Comparison of ENCODE assay signal across 1 cellular context in the genomic region with DNA sequence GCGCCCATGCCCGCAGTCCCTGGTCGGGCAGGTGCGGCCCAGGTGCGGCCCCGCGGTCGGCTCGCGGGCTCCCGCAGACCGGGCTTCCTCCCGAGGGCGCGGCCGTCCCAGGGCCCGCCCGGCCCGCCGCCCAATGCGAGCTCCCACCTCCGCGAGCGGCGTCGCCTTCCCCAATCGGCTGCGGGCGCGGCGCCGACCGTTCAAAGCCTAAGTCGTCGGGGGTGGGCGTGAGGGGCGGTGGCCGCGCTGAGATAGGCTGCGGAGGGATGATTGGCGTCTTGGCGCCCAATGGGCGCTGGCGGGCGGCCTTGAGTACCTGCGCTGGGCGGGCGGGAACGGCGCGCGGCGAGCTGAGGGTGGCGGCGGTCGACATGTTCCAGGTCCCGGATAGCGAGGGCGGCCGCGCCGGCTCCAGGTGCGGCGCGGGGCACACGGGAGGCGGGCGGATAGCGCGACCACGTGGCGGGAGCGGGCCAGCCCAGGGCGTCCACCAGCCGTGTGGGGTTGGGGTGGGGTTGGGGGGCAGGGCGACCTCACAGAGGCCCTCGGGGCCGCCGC.
TF ChIP-seq lines count a peak whose summit lies in the region.

A gene with protein sequence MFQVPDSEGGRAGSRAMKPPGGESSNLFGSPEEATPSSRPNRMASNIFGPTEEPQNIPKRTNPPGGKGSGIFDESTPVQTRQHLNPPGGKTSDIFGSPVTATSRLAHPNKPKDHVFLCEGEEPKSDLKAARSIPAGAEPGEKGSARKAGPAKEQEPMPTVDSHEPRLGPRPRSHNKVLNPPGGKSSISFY (plus strand): TSS at position 338 of the 558 bp plus-strand sequence. CDS start 34 bp downstream, at position 372.

TF ChIP-seq in K562, 482 proteins besides CTCF, POLR2A, EP300 and RAD21 (continued from another document and continues in another):
- TF ChIP-seq CBX1 (IDR thresholded peaks at IDR 0.05; ENCODE audit: low read depth) (0 out of 2 replicates have a peak, but pooled peaks have one; percentile 16), BHLHE40 (IDR thresholded peaks at IDR 0.05; ENCODE audit: low read length) (no peak), SP2 (IDR thresholded peaks at IDR 0.05; ENCODE audit: extremely low read depth, low read depth, low read length, poor library complexity, severe bottlenecking) (peak; percentile 89), FOXP1 (CRISPR knock-in tag; IDR thresholded peaks at IDR 0.05) (no peak), ATF1 (CRISPR knock-in tag; IDR thresholded peaks at IDR 0.05) (no peak), ATF1 (tag; IDR thresholded peaks at IDR 0.05) (peak; percentile 82), MCM5 (IDR thresholded peaks at IDR 0.05; ENCODE audit: low read depth) (no peak), ZNF133 (CRISPR knock-in tag; IDR thresholded peaks at IDR 0.05) (no peak), BCOR (IDR thresholded peaks at IDR 0.05) (no peak), DMBX1 (CRISPR knock-in tag; IDR thresholded peaks at IDR 0.05; ENCODE audit: borderline replicate concordance) (no peak), SRSF9 (IDR thresholded peaks at IDR 0.05; ENCODE audit: borderline replicate concordance, low read depth, low read length) (no peak), ETS2 (tag; IDR thresholded peaks at IDR 0.05; ENCODE audit: borderline replicate concordance, poor library complexity, severe bottlenecking) (no peak), NCOA2 (IDR thresholded peaks at IDR 0.05; ENCODE audit: partially characterized antibody in 2 of 2) (no peak), XRCC3 (IDR thresholded peaks at IDR 0.05) (no peak), NR2C2 (CRISPR knock-in tag; IDR thresholded peaks at IDR 0.05) (no peak), NR2C2 (tag; IDR thresholded peaks at IDR 0.05) (no peak), KHSRP (IDR thresholded peaks at IDR 0.05) (no peak), SLC30A9 (CRISPR knock-in tag; IDR thresholded peaks at IDR 0.05) (no peak), CEBPG (CRISPR knock-in tag; IDR thresholded peaks at IDR 0.05) (no peak), CEBPG (tag; conservative IDR thresholded peaks at IDR 0.05 in 1 of 2, IDR thresholded peaks at IDR 0.05 in 1 of 2) (no peak), PHF8 (IDR thresholded peaks at IDR 0.05; ENCODE audit: borderline replicate concordance, low read length) (peak; percentile 61; the same call in 1 of the 2 replicates), HMG20B (CRISPR knock-in tag; IDR thresholded peaks at IDR 0.05) (no peak), HDAC2 (IDR thresholded peaks at IDR 0.05) (no peak), MBD1 (CRISPR knock-in tag; IDR thresholded peaks at IDR 0.05) (no peak), ZBTB26 (CRISPR knock-in tag; IDR thresholded peaks at IDR 0.05) (no peak), BACH1 (tag; IDR thresholded peaks at IDR 0.05) (no peak), ZFPM2 (CRISPR knock-in tag; IDR thresholded peaks at IDR 0.05) (no peak), XRCC5 (IDR thresholded peaks at IDR 0.05; ENCODE audit: low read depth, low read length) (no peak), SMARCA4 (IDR thresholded peaks at IDR 0.05) (no peak), KLF6 (CRISPR knock-in tag; IDR thresholded peaks at IDR 0.05; ENCODE audit: borderline replicate concordance) (no peak), SMARCE1 (IDR thresholded peaks at IDR 0.05) (no peak), SRSF7 (optimal IDR thresholded peaks at IDR 0.05; ENCODE audit: low read depth, low read length) (no peak), NFYB (IDR thresholded peaks at IDR 0.05; ENCODE audit: extremely low read depth, insufficient read length) (peak; percentile 87), MEIS2 (IDR thresholded peaks at IDR 0.05; ENCODE audit: partially characterized antibody) (peak; percentile 49), ATF7 (IDR thresholded peaks at IDR 0.05) (peak; percentile 80), CBX8 (IDR thresholded peaks at IDR 0.05; ENCODE audit: borderline replicate concordance, extremely low read depth, low read depth, low read length, poor library complexity, severe bottlenecking) (no peak), CCAR2 (IDR thresholded peaks at IDR 0.05; ENCODE audit: low read depth, low read length) (no peak), TCF3 (CRISPR knock-in tag; IDR thresholded peaks at IDR 0.05) (no peak), POLR2AphosphoS5 (IDR thresholded peaks at IDR 0.05; ENCODE audit: control insufficient read depth, insufficient read depth, low read depth, low read length) (0 out of 2 replicates have a peak, but pooled peaks have one; percentile 49), ZSCAN29 (IDR thresholded peaks at IDR 0.05) (no peak), SIX5 (IDR thresholded peaks at IDR 0.05; ENCODE audit: borderline replicate concordance in 1 of 2, insufficient read depth in 1 of 2, low read depth in 1 of 2, low read length in 2 of 2) (no peak), IRF2 (CRISPR knock-in tag; IDR thresholded peaks at IDR 0.05) (no peak), ZNF134 (CRISPR knock-in tag; conservative IDR thresholded peaks at IDR 0.05) (no peak), SMAD4 (CRISPR knock-in tag; conservative IDR thresholded peaks at IDR 0.05) (0 out of 2 replicates have a peak, but pooled peaks have one; percentile 8), STAT5B (CRISPR knock-in tag; IDR thresholded peaks at IDR 0.05) (no peak), HDAC3 (IDR thresholded peaks at IDR 0.05; ENCODE audit: borderline replicate concordance, partially characterized antibody) (no peak)
- TF ChIP-seq, protein P1, sequence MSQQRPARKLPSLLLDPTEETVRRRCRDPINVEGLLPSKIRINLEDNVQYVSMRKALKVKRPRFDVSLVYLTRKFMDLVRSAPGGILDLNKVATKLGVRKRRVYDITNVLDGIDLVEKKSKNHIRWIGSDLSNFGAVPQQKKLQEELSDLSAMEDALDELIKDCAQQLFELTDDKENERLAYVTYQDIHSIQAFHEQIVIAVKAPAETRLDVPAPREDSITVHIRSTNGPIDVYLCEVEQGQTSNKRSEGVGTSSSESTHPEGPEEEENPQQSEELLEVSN (IDR thresholded peaks at IDR 0.05; ENCODE audit: borderline replicate concordance in 1 of 2, extremely low read depth in 1 of 2, insufficient read depth in 1 of 2, insufficient read length in 1 of 2, low read depth in 1 of 2, low read length in 1 of 2, poor library complexity in 1 of 2, severe bottlenecking in 1 of 2) = peak; percentile 88 to 94
- TF ChIP-seq, protein P2, sequence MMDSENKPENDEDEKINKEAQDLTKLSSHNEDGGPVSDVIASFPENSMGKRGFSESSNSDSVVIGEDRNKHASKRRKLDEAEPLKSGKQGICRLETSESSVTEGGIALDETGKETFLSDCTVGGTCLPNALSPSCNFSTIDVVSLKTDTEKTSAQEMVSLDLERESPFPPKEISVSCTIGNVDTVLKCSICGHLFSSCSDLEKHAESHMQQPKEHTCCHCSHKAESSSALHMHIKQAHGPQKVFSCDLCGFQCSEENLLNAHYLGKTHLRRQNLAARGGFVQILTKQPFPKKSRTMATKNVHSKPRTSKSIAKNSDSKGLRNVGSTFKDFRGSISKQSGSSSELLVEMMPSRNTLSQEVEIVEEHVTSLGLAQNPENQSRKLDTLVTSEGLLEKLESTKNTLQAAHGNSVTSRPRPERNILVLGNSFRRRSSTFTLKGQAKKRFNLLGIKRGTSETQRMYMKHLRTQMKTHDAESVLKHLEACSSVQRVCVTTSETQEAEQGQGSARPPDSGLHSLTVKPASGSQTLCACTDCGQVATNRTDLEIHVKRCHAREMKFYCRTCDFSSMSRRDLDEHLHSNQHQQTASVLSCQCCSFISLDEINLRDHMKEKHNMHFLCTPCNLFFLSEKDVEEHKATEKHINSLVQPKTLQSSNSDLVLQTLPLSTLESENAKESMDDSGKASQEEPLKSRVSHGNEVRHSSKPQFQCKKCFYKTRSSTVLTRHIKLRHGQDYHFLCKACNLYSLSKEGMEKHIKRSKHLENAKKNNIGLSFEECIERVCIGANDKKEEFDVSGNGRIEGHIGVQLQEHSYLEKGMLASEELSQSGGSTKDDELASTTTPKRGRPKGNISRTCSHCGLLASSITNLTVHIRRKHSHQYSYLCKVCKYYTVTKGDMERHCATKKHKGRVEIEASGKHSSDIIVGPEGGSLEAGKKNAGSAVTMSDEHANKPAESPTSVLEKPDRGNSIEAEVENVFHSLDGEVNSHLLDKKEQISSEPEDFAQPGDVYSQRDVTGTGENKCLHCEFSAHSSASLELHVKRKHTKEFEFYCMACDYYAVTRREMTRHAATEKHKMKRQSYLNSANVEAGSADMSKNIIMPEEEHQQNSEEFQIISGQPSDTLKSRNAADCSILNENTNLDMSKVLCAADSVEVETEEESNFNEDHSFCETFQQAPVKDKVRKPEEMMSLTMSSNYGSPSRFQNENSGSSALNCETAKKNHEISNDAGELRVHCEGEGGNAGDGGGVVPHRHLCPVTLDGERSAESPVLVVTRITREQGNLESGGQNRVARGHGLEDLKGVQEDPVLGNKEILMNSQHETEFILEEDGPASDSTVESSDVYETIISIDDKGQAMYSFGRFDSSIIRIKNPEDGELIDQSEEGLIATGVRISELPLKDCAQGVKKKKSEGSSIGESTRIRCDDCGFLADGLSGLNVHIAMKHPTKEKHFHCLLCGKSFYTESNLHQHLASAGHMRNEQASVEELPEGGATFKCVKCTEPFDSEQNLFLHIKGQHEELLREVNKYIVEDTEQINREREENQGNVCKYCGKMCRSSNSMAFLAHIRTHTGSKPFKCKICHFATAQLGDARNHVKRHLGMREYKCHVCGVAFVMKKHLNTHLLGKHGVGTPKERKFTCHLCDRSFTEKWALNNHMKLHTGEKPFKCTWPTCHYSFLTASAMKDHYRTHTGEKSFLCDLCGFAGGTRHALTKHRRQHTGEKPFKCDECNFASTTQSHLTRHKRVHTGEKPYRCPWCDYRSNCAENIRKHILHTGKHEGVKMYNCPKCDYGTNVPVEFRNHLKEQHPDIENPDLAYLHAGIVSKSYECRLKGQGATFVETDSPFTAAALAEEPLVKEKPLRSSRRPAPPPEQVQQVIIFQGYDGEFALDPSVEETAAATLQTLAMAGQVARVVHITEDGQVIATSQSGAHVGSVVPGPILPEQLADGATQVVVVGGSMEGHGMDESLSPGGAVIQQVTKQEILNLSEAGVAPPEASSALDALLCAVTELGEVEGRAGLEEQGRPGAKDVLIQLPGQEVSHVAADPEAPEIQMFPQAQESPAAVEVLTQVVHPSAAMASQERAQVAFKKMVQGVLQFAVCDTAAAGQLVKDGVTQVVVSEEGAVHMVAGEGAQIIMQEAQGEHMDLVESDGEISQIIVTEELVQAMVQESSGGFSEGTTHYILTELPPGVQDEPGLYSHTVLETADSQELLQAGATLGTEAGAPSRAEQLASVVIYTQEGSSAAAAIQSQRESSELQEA (IDR thresholded peaks at IDR 0.05; ENCODE audit: low read depth) = no peak
- TF ChIP-seq, protein P3, sequence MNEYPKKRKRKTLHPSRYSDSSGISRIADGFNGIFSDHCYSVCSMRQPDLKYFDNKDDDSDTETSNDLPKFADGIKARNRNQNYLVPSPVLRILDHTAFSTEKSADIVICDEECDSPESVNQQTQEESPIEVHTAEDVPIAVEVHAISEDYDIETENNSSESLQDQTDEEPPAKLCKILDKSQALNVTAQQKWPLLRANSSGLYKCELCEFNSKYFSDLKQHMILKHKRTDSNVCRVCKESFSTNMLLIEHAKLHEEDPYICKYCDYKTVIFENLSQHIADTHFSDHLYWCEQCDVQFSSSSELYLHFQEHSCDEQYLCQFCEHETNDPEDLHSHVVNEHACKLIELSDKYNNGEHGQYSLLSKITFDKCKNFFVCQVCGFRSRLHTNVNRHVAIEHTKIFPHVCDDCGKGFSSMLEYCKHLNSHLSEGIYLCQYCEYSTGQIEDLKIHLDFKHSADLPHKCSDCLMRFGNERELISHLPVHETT (CRISPR knock-in tag; conservative IDR thresholded peaks at IDR 0.05 in 1 of 2, IDR thresholded peaks at IDR 0.05 in 1 of 2) = no peak
- TF ChIP-seq, protein P4, sequence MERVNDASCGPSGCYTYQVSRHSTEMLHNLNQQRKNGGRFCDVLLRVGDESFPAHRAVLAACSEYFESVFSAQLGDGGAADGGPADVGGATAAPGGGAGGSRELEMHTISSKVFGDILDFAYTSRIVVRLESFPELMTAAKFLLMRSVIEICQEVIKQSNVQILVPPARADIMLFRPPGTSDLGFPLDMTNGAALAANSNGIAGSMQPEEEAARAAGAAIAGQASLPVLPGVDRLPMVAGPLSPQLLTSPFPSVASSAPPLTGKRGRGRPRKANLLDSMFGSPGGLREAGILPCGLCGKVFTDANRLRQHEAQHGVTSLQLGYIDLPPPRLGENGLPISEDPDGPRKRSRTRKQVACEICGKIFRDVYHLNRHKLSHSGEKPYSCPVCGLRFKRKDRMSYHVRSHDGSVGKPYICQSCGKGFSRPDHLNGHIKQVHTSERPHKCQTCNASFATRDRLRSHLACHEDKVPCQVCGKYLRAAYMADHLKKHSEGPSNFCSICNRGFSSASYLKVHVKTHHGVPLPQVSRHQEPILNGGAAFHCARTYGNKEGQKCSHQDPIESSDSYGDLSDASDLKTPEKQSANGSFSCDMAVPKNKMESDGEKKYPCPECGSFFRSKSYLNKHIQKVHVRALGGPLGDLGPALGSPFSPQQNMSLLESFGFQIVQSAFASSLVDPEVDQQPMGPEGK (CRISPR knock-in tag; IDR thresholded peaks at IDR 0.05; ENCODE audit: borderline replicate concordance) = no peak
- TF ChIP-seq, protein P5, sequence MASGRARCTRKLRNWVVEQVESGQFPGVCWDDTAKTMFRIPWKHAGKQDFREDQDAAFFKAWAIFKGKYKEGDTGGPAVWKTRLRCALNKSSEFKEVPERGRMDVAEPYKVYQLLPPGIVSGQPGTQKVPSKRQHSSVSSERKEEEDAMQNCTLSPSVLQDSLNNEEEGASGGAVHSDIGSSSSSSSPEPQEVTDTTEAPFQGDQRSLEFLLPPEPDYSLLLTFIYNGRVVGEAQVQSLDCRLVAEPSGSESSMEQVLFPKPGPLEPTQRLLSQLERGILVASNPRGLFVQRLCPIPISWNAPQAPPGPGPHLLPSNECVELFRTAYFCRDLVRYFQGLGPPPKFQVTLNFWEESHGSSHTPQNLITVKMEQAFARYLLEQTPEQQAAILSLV (tag; IDR thresholded peaks at IDR 0.05) = no peak
